In genomic region chr2:201234167-201235139, GRCh38 we compare ENCODE assay signal across 8 cellular contexts. TPM values are rescaled to one million over a fixed set of nuclear protein-coding genes. Genes with fewer than 3 reads are reported as not detected.
DNase-seq lines count a peak whose midpoint lies in the region; ATAC-seq, FAIRE-seq and TF ChIP-seq lines count a peak whose summit lies in the region.

No MANE protein-coding gene starts in this region.

- POLR2A ChIA-PET in AG04450 (lab: Yijun Ruan, JAX): no interaction called here

- no peaks in the 10 kb centered on the region for H3K9me3 ChIP-seq in AG04450 (ENCODE audit: control insufficient read depth, insufficient read depth, low read length)

- TF ChIP-seq CTCF in AG04450 (IDR thresholded peaks at IDR 0.05; ENCODE audit: low read depth, low read length): no peak

- intact Hi-C loops in sciatic nerve (cut with DNase I): loop anchor here (10.0 kb wide), 1 partner anchor 130 kb away; no protein-coding TSS in a partner anchor

- peak overlapping the region; percentile 21 for H3K27ac ChIP-seq in AG04450 (ENCODE audit: low read depth, low read length)

- peak; percentile 10 for ATAC-seq in GM18907 (IDR thresholded peaks at IDR 0.05; ENCODE audit: unreplicated experiment)
- no peak for ATAC-seq in sciatic nerve

- no peak overlapping the region for H3K4me3 ChIP-seq in AG04450 (ENCODE audit: low read depth, low read length)

- no peaks in the 10 kb centered on the region for H3K27me3 ChIP-seq in AG04450 (ENCODE audit: control insufficient read depth, insufficient read depth, low read length)

- FAIRE-seq in RCC 7860 (lab: Jason Lieb, UNC): peak; percentile 58

- no peak for DNase-seq in AG04450 (ENCODE audit: low read depth, low spot score)
- DNase-seq in RCC 7860 (ENCODE audit: low spot score): no peak
- peak; percentile 30 for DNase-seq in iris pigment epithelial cell (ENCODE audit: low read depth)
- no peak for DNase-seq in NCI-H82 (lab: John Stamatoyannopoulos, UW)
- no peak for DNase-seq in sciatic nerve (ENCODE audit: low spot score)
- DNase-seq in NCI-H82 treated with DMSO at 0.1 percent for 48 hours (lab: John Stamatoyannopoulos, UW; ENCODE audit: unreplicated experiment): no peak
- DNase-seq in NOMO-1 (lab: John Stamatoyannopoulos, UW; ENCODE audit: unreplicated experiment in 2 of 2): no peak

- CTCF ChIA-PET in AG04450 (lab: Charles Lee): interaction anchor here (0.6 to 3.2 kb wide), 3 partner anchors 14 to 1014 kb away, joined by 3 to 73 read pairs (median 4); no protein-coding TSS in a partner anchor

RNA-seq across cellular contexts. Expression of gene CASP8, which starts 25.9 kb away (rescaled TPM):
- 17.4 and 20.8 TPM in 2 replicates for polyA plus RNA-seq in AG04450 (2011; rRNA removed)
- 11.0 and 13.9 TPM in 2 replicates for polyA minus RNA-seq in AG04450 (2011; rRNA and poly(A)+ RNA removed)
- total RNA-seq in sciatic nerve: 12.1 TPM

RNA-seq across cellular contexts. Expression of gene CASP10, which starts 51.5 kb away (rescaled TPM):
- polyA plus RNA-seq in AG04450 (2011; rRNA removed): 1.5 and 2.6 TPM in 2 replicates
- 2.8 and 3.2 TPM in 2 replicates for polyA minus RNA-seq in AG04450 (2011; rRNA and poly(A)+ RNA removed)
- total RNA-seq in sciatic nerve: 14.3 TPM
